ENCODE assay signal across 9 cellular contexts in the genomic region with DNA sequence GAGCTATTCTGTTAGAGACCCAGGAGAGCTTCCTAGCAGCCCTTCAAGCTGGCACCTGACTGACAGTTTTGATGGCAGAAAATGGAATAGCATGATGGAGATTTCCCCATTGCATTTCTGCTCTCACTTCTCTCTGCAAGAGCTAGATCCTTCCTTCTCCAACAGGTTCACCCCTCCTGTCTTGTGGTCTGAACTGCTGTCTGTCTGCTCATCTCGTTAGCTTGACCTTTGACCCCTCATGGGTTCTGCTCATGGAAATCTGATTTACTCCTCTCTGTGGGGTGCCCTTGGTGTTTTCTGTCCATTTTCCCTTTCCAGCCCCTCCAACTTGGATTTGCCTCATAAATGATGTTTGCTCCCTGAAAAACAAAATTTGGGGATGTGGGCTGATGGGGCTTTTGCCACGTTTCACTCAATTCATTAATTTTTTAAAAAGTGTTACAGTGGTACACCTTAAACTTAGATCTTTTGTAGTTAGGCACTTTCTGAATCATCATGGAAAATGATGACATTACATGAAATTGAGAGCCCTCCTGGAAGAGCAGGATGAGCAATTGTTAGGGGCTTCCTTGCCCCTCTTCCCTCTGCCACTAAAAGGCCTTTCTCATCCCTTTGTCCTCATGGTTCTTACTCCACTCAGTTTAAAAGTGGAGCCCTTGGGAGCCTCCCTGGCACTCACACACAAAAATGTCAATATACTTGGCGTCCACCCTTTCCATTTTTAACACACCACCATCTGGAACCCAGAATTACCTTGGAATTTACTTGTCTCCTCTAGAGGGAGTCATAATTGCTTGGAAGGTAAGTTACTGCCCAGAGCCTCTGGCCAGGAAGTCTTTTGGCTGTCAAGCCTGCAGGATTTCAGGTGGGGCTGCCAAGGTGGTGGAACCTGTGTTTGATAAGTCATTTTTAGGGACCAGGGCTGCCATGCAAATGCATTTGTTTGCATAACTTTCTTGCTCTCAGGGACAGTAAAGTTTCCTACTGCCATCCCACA. TPM values are rescaled to one million over a fixed set of nuclear protein-coding genes. Genes with fewer than 3 reads are reported as not detected.
DNase-seq lines count a peak whose midpoint lies in the region; ATAC-seq and TF ChIP-seq lines count a peak whose summit lies in the region.
"Had no signal": no experiment of that assay in that cellular context is flagged by ENCODE, and none has a peak within 500 bp of the region (broad histone marks: within the 10 kb centered on the region; RNA-seq: fewer than 3 reads in every experiment).

No MANE protein-coding gene starts in this region.

- DNase-seq in activated naive CD4-positive, alpha-beta T cell treated with anti-CD3 and anti-CD28 coated beads, Interleukin-2, amount 50 U/mL, for 72 hours (ENCODE audit: low spot score in 2 of 2), result no peak
- no peak for DNase-seq in activated naive CD4-positive, alpha-beta T cell treated with Interleukin-2 at 50 U/mL for 16 hours
- DNase-seq in kidney tubule cell (ENCODE audit: low spot score), result peak; percentile 41
- DNase-seq in NCI-H510A (lab: John Stamatoyannopoulos, UW), result no peak
- DNase-seq in aorta, result no peak

- no peak for ATAC-seq in activated naive CD4-positive, alpha-beta T cell treated with anti-CD3 and anti-CD28 coated beads, Interleukin-2, amount 50 U/mL, for 72 hours
- peak; percentile 13 for ATAC-seq in HG03439 (IDR thresholded peaks at IDR 0.05; ENCODE audit: unreplicated experiment)
- ATAC-seq in HG02623 (IDR thresholded peaks at IDR 0.05; ENCODE audit: unreplicated experiment), result no peak
- ATAC-seq in aorta (ENCODE audit: low FRiP score), result no peak

- H3K4me3 ChIP-seq in aorta (ENCODE audit: low read length in 2 of 2), result no peak overlapping the region

- H3K27ac Mint-ChIP-seq in activated naive CD4-positive, alpha-beta T cell treated with anti-CD3 and anti-CD28 coated beads, Interleukin-2, amount 50 U/mL, for 72 hours, result peak overlapping the region; percentile 81 to 86

- no peaks in the 10 kb centered on the region for H3K36me3 ChIP-seq in aorta (ENCODE audit: control insufficient read depth in 1 of 2, insufficient read depth in 2 of 2, low read length in 1 of 2)

- H3K9me3 Mint-ChIP-seq in activated naive CD4-positive, alpha-beta T cell treated with anti-CD3 and anti-CD28 coated beads, Interleukin-2, amount 50 U/mL, for 72 hours, result no peaks in the 10 kb centered on the region
- H3K9me3 Mint-ChIP-seq: brain had no signal

- TF ChIP-seq CTCF in VCaP (conservative IDR thresholded peaks at IDR 0.05), result peak; percentile 74

- intact Hi-C loops in aorta (cut with DNase I), result loop anchor here in 1 of 2 donors (5.0 to 10.0 kb wide), 2 partner anchors 106 to 166 kb away; no protein-coding TSS in a partner anchor

- no peaks in the 10 kb centered on the region for H3K9me3 ChIP-seq in aorta (ENCODE audit: control insufficient read depth, low read length)

- WGBS in aorta, 2 donors, result 55 to 58% methylated on average over 3 of the region's 3 CpGs

- peaks cover 5 to 7% of the 10 kb centered on the region in 2 donors for H3K36me3 Mint-ChIP-seq in activated naive CD4-positive, alpha-beta T cell treated with anti-CD3 and anti-CD28 coated beads, Interleukin-2, amount 50 U/mL, for 72 hours
- H3K36me3 Mint-ChIP-seq: brain had no signal

- H3K27ac ChIP-seq in VCaP, result no peak overlapping the region
- no peak overlapping the region for H3K27ac ChIP-seq in aorta (ENCODE audit: low read depth in 1 of 2, low read length in 2 of 2)

- no peaks in the 10 kb centered on the region for H3K27me3 ChIP-seq in aorta (ENCODE audit: control insufficient read depth in 1 of 2, insufficient read depth in 2 of 2, low read length in 1 of 2)

- H3K4me1 ChIP-seq in aorta (ENCODE audit: control insufficient read depth in 1 of 2, insufficient read depth in 2 of 2, low read length in 2 of 2), result no peaks in the 10 kb centered on the region

RNA-seq across cellular contexts. Expression of a gene that starts 31.9 kb away (rescaled TPM):
- not detected for total RNA-seq in activated naive CD4-positive, alpha-beta T cell treated with anti-CD3 and anti-CD28 coated beads, Interleukin-2, amount 50 U/mL, for 72 hours
- not detected for total RNA-seq in aorta
- polyA plus RNA-seq in aorta, result not detected

RNA-seq across cellular contexts. Expression of a gene that starts 33.6 kb away (rescaled TPM):
- total RNA-seq in activated naive CD4-positive, alpha-beta T cell treated with anti-CD3 and anti-CD28 coated beads, Interleukin-2, amount 50 U/mL, for 72 hours, result under 1 TPM in 1 of 2 donors, not detected in 1; 0.29 TPM
- total RNA-seq in aorta, result 10 to 100 TPM in 1 of 2 donors, 1 to 10 TPM in 1; 2.7 to 12.6 TPM
- 1 to 10 TPM; 3.0 to 4.3 TPM for polyA plus RNA-seq in aorta

RNA-seq across cellular contexts. Expression of a gene that starts 54.0 kb away (rescaled TPM):
- total RNA-seq in activated naive CD4-positive, alpha-beta T cell treated with anti-CD3 and anti-CD28 coated beads, Interleukin-2, amount 50 U/mL, for 72 hours, result 100 to 1,000 TPM in 1 of 2 donors, 10 to 100 TPM in 1; 69.4 to 116 TPM
- 100 to 1,000 TPM in 1 of 2 donors, 10 to 100 TPM in 1; 81.3 to 117 TPM for total RNA-seq in aorta
- 10 to 100 TPM; 40.2 to 54.1 TPM for polyA plus RNA-seq in aorta
